In the genomic region with DNA sequence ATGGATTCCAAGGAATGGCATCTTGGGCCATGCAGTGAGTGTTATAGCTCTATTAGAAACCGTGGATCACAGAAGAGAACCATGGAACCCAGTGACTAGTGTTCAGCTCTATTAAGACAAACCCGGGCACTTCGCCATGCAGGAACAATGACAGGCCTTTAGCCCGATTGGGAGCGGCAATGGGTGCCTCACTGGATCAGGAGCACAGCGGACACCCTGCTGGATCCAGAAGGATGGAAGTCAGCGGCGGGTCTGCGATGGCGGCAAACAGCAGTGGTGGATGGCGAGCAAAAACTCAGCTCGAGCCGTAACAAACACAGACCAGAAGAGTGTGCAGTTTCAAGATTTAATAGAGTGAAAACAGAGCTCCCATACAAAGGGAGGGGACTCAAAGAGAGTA, we compare ENCODE assay signal across 1 cellular context. TPM values are rescaled to one million over a fixed set of nuclear protein-coding genes. Genes with fewer than 3 reads are reported as not detected.
"Had no signal": no experiment of that assay in that cellular context is flagged by ENCODE, and none has a peak within 500 bp of the region (broad histone marks: within the 10 kb centered on the region; RNA-seq: fewer than 3 reads in every experiment).

No MANE protein-coding gene starts in this region.

RNA-seq across cellular contexts. Expression of gene RANBP3L, which starts 31.0 kb away (rescaled TPM):
- total RNA-seq: MCF 10A had no signal
